8 cellular contexts compared by ENCODE assay signal in the genomic region with DNA sequence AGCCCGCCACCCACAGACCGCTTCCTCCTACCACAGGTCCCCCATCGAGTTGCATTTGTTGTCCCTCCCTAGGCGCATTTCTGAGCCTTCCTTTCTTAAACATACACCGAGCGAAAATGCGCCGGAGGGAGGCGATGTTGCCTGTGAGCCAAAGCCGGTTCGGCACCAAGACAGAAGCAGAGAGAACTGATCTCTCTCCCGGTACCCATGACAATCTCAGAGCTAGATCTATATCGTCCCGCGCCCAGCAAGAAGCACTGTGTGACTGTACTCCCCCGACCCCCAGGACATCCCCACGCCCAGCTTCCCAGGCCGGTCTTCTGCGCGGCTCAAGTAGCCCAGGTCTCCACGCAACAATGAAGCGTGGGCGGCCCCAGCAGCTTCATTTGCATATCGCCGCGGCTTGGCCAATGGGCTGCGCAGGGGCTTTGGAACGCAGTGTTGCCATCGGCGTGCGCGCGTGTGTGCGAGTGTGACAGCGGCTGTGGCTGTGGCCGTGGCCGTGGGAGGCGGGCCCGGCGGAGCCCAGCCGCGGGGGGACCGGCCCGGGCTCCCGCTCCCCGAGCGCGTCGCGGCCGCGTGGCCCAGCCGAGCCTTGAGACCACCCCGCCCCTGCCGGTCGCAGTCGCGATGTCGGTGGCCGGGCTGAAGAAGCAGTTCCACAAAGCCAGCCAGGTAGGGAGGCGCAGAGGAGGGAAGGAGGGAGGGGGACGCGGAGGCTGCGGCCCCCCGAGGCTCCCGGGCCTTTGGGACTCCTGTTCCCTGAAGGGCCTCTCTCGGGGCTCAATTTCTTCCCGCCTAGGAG. TPM values are rescaled to one million over a fixed set of nuclear protein-coding genes. Genes with fewer than 3 reads are reported as not detected.
DNase-seq lines count a peak whose midpoint lies in the region; ATAC-seq and TF ChIP-seq lines count a peak whose summit lies in the region.

A gene with protein sequence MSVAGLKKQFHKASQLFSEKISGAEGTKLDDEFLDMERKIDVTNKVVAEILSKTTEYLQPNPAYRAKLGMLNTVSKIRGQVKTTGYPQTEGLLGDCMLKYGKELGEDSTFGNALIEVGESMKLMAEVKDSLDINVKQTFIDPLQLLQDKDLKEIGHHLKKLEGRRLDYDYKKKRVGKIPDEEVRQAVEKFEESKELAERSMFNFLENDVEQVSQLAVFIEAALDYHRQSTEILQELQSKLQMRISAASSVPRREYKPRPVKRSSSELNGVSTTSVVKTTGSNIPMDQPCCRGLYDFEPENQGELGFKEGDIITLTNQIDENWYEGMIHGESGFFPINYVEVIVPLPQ (plus strand): TSS at position 438 of the 805 bp plus-strand sequence. CDS start 193 bp downstream, at position 631.

- TF ChIP-seq POLR2A in sigmoid colon (IDR thresholded peaks at IDR 0.05), result no peak

- H3K27me3 ChIP-seq in iPS-20b (ENCODE audit: insufficient read depth, low read length), result peaks cover 32% of the 10 kb centered on the region
- peaks cover 0 to 6% (median 0%) of the 10 kb centered on the region in 3 donors for H3K27me3 ChIP-seq in sigmoid colon
- H3K27me3 ChIP-seq in Caco-2 (replicated peaks; ENCODE audit: control insufficient read depth, insufficient read depth, low read length), result no peaks in the 10 kb centered on the region

- H3K36me3 ChIP-seq in iPS-20b (ENCODE audit: insufficient read depth, low read depth, low read length) (no peaks in the 10 kb centered on the region), sigmoid colon (no peaks in the 10 kb centered on the region), Caco-2 (ENCODE audit: control insufficient read depth, insufficient read depth, low read length) (no peaks in the 10 kb centered on the region)

- DNase-seq in COR-L47 (lab: John Stamatoyannopoulos, UW), result peak; percentile 50
- peak; percentile 69 for DNase-seq in HT1080 (ENCODE audit: low read depth)
- DNase-seq in T1000 (lab: John Stamatoyannopoulos, UW), result peak; percentile 31
- DNase-seq in central memory CD8-positive, alpha-beta T cell (ENCODE audit: low spot score in 2 of 2), result no peak
- peak; percentile 91 for DNase-seq in sigmoid colon
- DNase-seq in Caco-2, result no peak

- no TSS peak for BruUV-seq in Caco-2 (replicated peaks; lab: Mats Ljungman, UMichigan)

- H3K9me3 ChIP-seq in iPS-20b (ENCODE audit: insufficient read depth, low read depth, low read length) (no peaks in the 10 kb centered on the region), sigmoid colon (no peaks in the 10 kb centered on the region), Caco-2 (no peaks in the 10 kb centered on the region)

- CTCF ChIA-PET in Caco-2 (lab: Charles Lee), result no interaction called here

- H3K9ac ChIP-seq in iPS-20b (ENCODE audit: low read depth, low read length), result peak within 1 kb of the TSS; percentile 66; the same call in 1 of the 2 replicates

- no peak within 1 kb of the TSS for H3K27ac Mint-ChIP-seq in central memory CD8-positive, alpha-beta T cell (ENCODE audit: low read depth)
- H3K27ac Mint-ChIP-seq in Caco-2 (ENCODE audit: unreplicated experiment), result no peak within 1 kb of the TSS

- H3K36me3 Mint-ChIP-seq in central memory CD8-positive, alpha-beta T cell (ENCODE audit: insufficient read depth), result peaks cover 2% of the 10 kb centered on the region
- H3K36me3 Mint-ChIP-seq in Caco-2 (ENCODE audit: insufficient read depth, unreplicated experiment), result no peaks in the 10 kb centered on the region

- H3K4me3 ChIP-seq in iPS-20b (ENCODE audit: low read length) (peak within 1 kb of the TSS; percentile 83), sigmoid colon (peak within 1 kb of the TSS; percentile 39 to 64 (median 52)), Caco-2 (ENCODE audit: low read depth, low read length) (no peak within 1 kb of the TSS)

- H3K4me3 Mint-ChIP-seq in central memory CD8-positive, alpha-beta T cell, result peak within 1 kb of the TSS; percentile 42
- H3K4me3 Mint-ChIP-seq in Caco-2 (ENCODE audit: unreplicated experiment), result no peak within 1 kb of the TSS

- no peaks in the 10 kb centered on the region for H3K9me3 Mint-ChIP-seq in central memory CD8-positive, alpha-beta T cell
- no peaks in the 10 kb centered on the region for H3K9me3 Mint-ChIP-seq in Caco-2 (ENCODE audit: unreplicated experiment)

- H3K4me1 Mint-ChIP-seq in central memory CD8-positive, alpha-beta T cell, result peaks cover 5% of the 10 kb centered on the region
- peaks cover 11% of the 10 kb centered on the region for H3K4me1 Mint-ChIP-seq in Caco-2 (ENCODE audit: low read depth, unreplicated experiment)

- ATAC-seq in central memory CD8-positive, alpha-beta T cell (replicated peaks; ENCODE audit: extremely low read depth, poor library complexity, severe bottlenecking), result peak; percentile 36
- ATAC-seq in GM18861 (IDR thresholded peaks at IDR 0.05; ENCODE audit: unreplicated experiment), result no peak

- TF ChIP-seq CTCF in sigmoid colon (IDR thresholded peaks at IDR 0.05) (peak in 1 of 4 experiments; percentile 23), Caco-2 (IDR thresholded peaks at IDR 0.05; ENCODE audit: insufficient read depth in 1 of 2, low read depth in 1 of 2, low read length in 1 of 2, severe bottlenecking in 1 of 2, unreplicated experiment in 1 of 2) (no peak)

- 1 to 2% methylated on average over 68 of the region's 68 CpGs for WGBS in sigmoid colon, 2 donors

- peaks cover 6% of the 10 kb centered on the region; the same call in 1 of the 2 replicates for H3K4me1 ChIP-seq in iPS-20b (ENCODE audit: insufficient read depth, low read length)
- peaks cover 0 to 14% (median 8%) of the 10 kb centered on the region in 4 donors for H3K4me1 ChIP-seq in sigmoid colon
- 0 out of 2 replicates have a peak, but pooled peaks cover 11% of the 10 kb centered on the region for H3K4me1 ChIP-seq in Caco-2

- H3K27me3 Mint-ChIP-seq in central memory CD8-positive, alpha-beta T cell, result peaks cover 45% of the 10 kb centered on the region
- H3K27me3 Mint-ChIP-seq in Caco-2 (ENCODE audit: insufficient read depth, unreplicated experiment), result no peaks in the 10 kb centered on the region

- intact Hi-C loops in sigmoid colon (cut with DNase I) (loop anchor here (5.0 to 10.0 kb wide), 2 partner anchors 208 to 300 kb away; partner anchors contain the start of gene ADAMTSL3), Caco-2 (cut with micrococcal nuclease; ENCODE audit: unreplicated experiment) (no loop called here)

- no peak for TF ChIP-seq EP300 in sigmoid colon (IDR thresholded peaks at IDR 0.05)

- no peak within 1 kb of the TSS for H3K27ac ChIP-seq in iPS-20b (ENCODE audit: low read length)
- peak within 1 kb of the TSS in 2 of 4 donors; percentile 41 to 57 for H3K27ac ChIP-seq in sigmoid colon

- POLR2A ChIA-PET in Caco-2 (lab: Charles Lee), result no interaction called here

RNA-seq across cellular contexts. Expression of the gene that starts here (rescaled TPM):
- 2.1 and 3.5 TPM in 2 replicates for total RNA-seq in HT1080 (2014; rRNA removed; shearing (Covaris generic))
- polyA plus RNA-seq in HT1080 (2015; cell fraction: cytosol; rRNA removed), result 2.3 and 3.5 TPM in 2 replicates
- polyA plus RNA-seq in HT1080 (2015; cell fraction: nucleus; rRNA removed), result 1.6 and 2.4 TPM in 2 replicates
- total RNA-seq in sigmoid colon, result under 1 TPM in 3 of 4 donors, not detected in 1; 0.54 to 0.99 (median 0.71) TPM
- polyA plus RNA-seq in sigmoid colon, result under 1 TPM in 1 of 3 donors, not detected in 2; 0.04 TPM
- not detected in 2 replicates for total RNA-seq in Caco-2 (2022)

Comparison
In these comparisons a context has a peak if more than half of its experiments do, and no peak if none do; other contexts are left out.
1. Peak in DNase-seq and H3K4me3 ChIP-seq in sigmoid colon; RNA of the gene not detected or under 1 TPM.
2. DNase-seq: peak in COR-L47 (single experiment), HT1080 (single experiment) and T1000 (single experiment); none in central memory CD8-positive, alpha-beta T cell (0 of 2) and Caco-2 (0 of 2).